ENCODE assay signal across 9 cellular contexts in the genomic region with DNA sequence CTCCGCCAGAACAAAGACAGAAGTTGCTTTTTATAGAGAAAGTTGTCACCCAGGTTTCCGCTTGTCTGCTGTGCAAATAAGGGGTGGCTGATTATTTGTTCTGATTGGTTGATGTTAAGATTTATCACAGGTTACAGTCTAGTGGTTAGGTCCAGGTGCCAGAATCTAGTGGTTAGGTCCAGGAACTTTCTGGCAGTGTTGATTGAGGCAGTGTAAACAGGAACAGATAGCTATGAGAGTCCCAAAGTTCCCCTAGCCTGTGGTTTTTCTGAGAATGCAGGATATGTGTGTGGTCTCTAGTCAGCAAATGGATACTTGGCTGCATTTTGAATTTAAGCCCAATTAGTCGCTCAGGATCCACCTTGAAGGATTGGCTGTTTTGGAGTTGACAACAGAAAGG.
DNase-seq lines count a peak whose midpoint lies in the region; ATAC-seq and TF ChIP-seq lines count a peak whose summit lies in the region.
"Had no signal": no experiment of that assay in that cellular context is flagged by ENCODE, and none has a peak within 500 bp of the region (broad histone marks: within the 10 kb centered on the region; RNA-seq: fewer than 3 reads in every experiment).

No MANE protein-coding gene starts in this region.

- no peak for TF ChIP-seq POLR2A in adrenal gland (IDR thresholded peaks at IDR 0.05)

- ATAC-seq in HG03196 (IDR thresholded peaks at IDR 0.05; ENCODE audit: unreplicated experiment): peak; percentile 48

- DNase-seq in activated T-cell treated with anti-CD3 and anti-CD28 coated beads for 24 hours (ENCODE audit: low read depth): peak; percentile 26
- no peak for DNase-seq in activated T-cell treated with anti-CD3 and anti-CD28 coated beads, Interleukin-2, amount 50 U/mL, for 1 hour
- peak; percentile 3 for DNase-seq in T-helper 9 cell
- DNase-seq in fibroblast of mammary gland (ENCODE audit: low read depth): peak; percentile 60
- no peak for DNase-seq in adrenal gland
- DNase-seq in cerebellar cortex (ENCODE audit: low spot score): no peak

- WGBS in urinary bladder: 48% methylated on average over 3 of the region's 3 CpGs
- WGBS in adrenal gland, 4 donors: 57 to 74% (median 67%) methylated on average over 3 of the region's 3 CpGs

- H3K27ac ChIP-seq in urinary bladder (ENCODE audit: low read depth) (peak overlapping the region; percentile 23), adrenal gland (no peak overlapping the region)
- H3K27ac ChIP-seq: C4-2B had no signal

- TF ChIP-seq CTCF in fibroblast of mammary gland (conservative IDR thresholded peaks at IDR 0.05; ENCODE audit: control insufficient read depth, insufficient read depth, low read depth, low read length): no peak
- TF ChIP-seq CTCF in adrenal gland (IDR thresholded peaks at IDR 0.05): no peak

- H3K4me1 ChIP-seq in urinary bladder (ENCODE audit: insufficient read depth) (no peaks in the 10 kb centered on the region), adrenal gland (replicated peaks in 1 of 2) (no peaks in the 10 kb centered on the region)

- H3K4me3 ChIP-seq in fibroblast of mammary gland (ENCODE audit: control insufficient read depth, low read depth, low read length) (no peak overlapping the region), urinary bladder (ENCODE audit: low read depth, low read length) (no peak overlapping the region), adrenal gland (no peak overlapping the region)

- intact Hi-C loops in adrenal gland (cut with DNase I): no loop called here

- H3K27me3 ChIP-seq in adrenal gland: no peaks in the 10 kb centered on the region

- H3K36me3 ChIP-seq in urinary bladder (ENCODE audit: insufficient read depth) (no peaks in the 10 kb centered on the region), adrenal gland (replicated peaks in 1 of 2) (no peaks in the 10 kb centered on the region)

- H3K9me3 ChIP-seq in adrenal gland (replicated peaks in 1 of 3): no peaks in the 10 kb centered on the region

Comparison
In these comparisons a context has a peak if more than half of its experiments do, and no peak if none do; other contexts are left out.
1. DNase-seq: peak in activated T-cell treated with anti-CD3 and anti-CD28 coated beads for 24 hours (single experiment), T-helper 9 cell (single experiment) and fibroblast of mammary gland (single experiment); none in activated T-cell treated with anti-CD3 and anti-CD28 coated beads, Interleukin-2, amount 50 U/mL, for 1 hour (single experiment), adrenal gland (0 of 7) and cerebellar cortex (single experiment).